Comparison of ENCODE assay signal across 14 cellular contexts in genomic region chr14:52355526-52355925, GRCh38. TPM values are rescaled to one million over a fixed set of nuclear protein-coding genes. Genes with fewer than 3 reads are reported as not detected.
DNase-seq lines count a peak whose midpoint lies in the region; ATAC-seq, FAIRE-seq and TF ChIP-seq lines count a peak whose summit lies in the region.
"Had no signal": no experiment of that assay in that cellular context is flagged by ENCODE, and none has a peak within 500 bp of the region (broad histone marks: within the 10 kb centered on the region; RNA-seq: fewer than 3 reads in every experiment).

No MANE protein-coding gene starts in this region.

- no peaks in the 10 kb centered on the region for H3F3A ChIP-seq in PC-9 (ENCODE audit: insufficient read depth, low read depth)

- no peak overlapping the region for H3K4me3 Mint-ChIP-seq in effector memory CD8-positive, alpha-beta T cell
- H3K4me3 Mint-ChIP-seq in osteocyte (ENCODE audit: unreplicated experiment) (no peak overlapping the region), endodermal cell (no peak overlapping the region)
- H3K4me3 Mint-ChIP-seq in stimulated activated naive CD8-positive, alpha-beta T cell treated with anti-CD3 and anti-CD28 coated beads, Interleukin-15, amount 100 ng/mL, for 72 hours: no peak overlapping the region
- H3K4me3 Mint-ChIP-seq: CD4-positive, alpha-beta T cell; stimulated activated naive B cell treated with anti-CD40 and anti-IgM and Interleukin-4, amounts not matched to agents 10 μg/mL and 1 μg/mL and 100 μg/mL, for 72 hours had no signal

- no TSS peak for BruUV-seq in PC-9 (replicated peaks; lab: Mats Ljungman, UMichigan)

- peaks cover 0 to 5% of the 10 kb centered on the region in 2 donors for H3K9me3 Mint-ChIP-seq in effector memory CD8-positive, alpha-beta T cell
- no peaks in the 10 kb centered on the region for H3K9me3 Mint-ChIP-seq in osteocyte (ENCODE audit: unreplicated experiment)
- no peaks in the 10 kb centered on the region for H3K9me3 Mint-ChIP-seq in endodermal cell
- peaks cover 0 to 5% of the 10 kb centered on the region in 2 donors for H3K9me3 Mint-ChIP-seq in stimulated activated naive CD8-positive, alpha-beta T cell treated with anti-CD3 and anti-CD28 coated beads, Interleukin-15, amount 100 ng/mL, for 72 hours
- H3K9me3 Mint-ChIP-seq: CD4-positive, alpha-beta T cell; naive thymus-derived CD8-positive, alpha-beta T cell; stimulated activated naive B cell treated with anti-CD40 and anti-IgM and Interleukin-4, amounts not matched to agents 10 μg/mL and 1 μg/mL and 100 μg/mL, for 72 hours had no signal

- 0 out of 2 replicates have a peak, but pooled peaks cover 3% of the 10 kb centered on the region for H3K9me2 ChIP-seq in PC-9 (ENCODE audit: insufficient read depth)

- H3K9me3 ChIP-seq in PC-9 (ENCODE audit: insufficient read depth, low read depth): no peaks in the 10 kb centered on the region
- no peaks in the 10 kb centered on the region for H3K9me3 ChIP-seq in endodermal cell (ENCODE audit: control insufficient read depth, low read length)
- H3K9me3 ChIP-seq: right lobe of liver had no signal

- CTCF ChIA-PET in PC-9 (lab: Charles Lee): no interaction called here

- intact Hi-C loops in PC-9 (cut with micrococcal nuclease; ENCODE audit: unreplicated experiment) (loop anchor here (1.0 kb wide), 1 partner anchor 15 kb away; no protein-coding TSS in a partner anchor), left cardiac atrium (cut with DNase I) (no loop called here)

- H3K9ac ChIP-seq in endodermal cell (ENCODE audit: extremely low read depth, low read length, poor library complexity, severe bottlenecking): no peak overlapping the region

- H3K27ac Mint-ChIP-seq in effector memory CD8-positive, alpha-beta T cell: peak overlapping the region; percentile 65 to 82
- peak overlapping the region; percentile 81 for H3K27ac Mint-ChIP-seq in osteocyte (ENCODE audit: unreplicated experiment)
- H3K27ac Mint-ChIP-seq in endodermal cell: no peak overlapping the region
- H3K27ac Mint-ChIP-seq in stimulated activated naive CD8-positive, alpha-beta T cell treated with anti-CD3 and anti-CD28 coated beads, Interleukin-15, amount 100 ng/mL, for 72 hours: no peak overlapping the region
- H3K27ac Mint-ChIP-seq: CD4-positive, alpha-beta T cell; stimulated activated naive B cell treated with anti-CD40 and anti-IgM and Interleukin-4, amounts not matched to agents 10 μg/mL and 1 μg/mL and 100 μg/mL, for 72 hours had no signal

- H3K4me3 ChIP-seq in PC-9 (no peak overlapping the region), endodermal cell (ENCODE audit: low read length) (no peak overlapping the region)
- H3K4me3 ChIP-seq: cardiac muscle cell, right lobe of liver had no signal

- no peak for DNase-seq in H54 (ENCODE audit: insufficient read length, low spot score)
- no peak for DNase-seq in PC-9
- no peak for DNase-seq in effector memory CD8-positive, alpha-beta T cell
- DNase-seq in osteocyte (ENCODE audit: extremely low spot score, unreplicated experiment): no peak
- no peak for DNase-seq in endodermal cell
- no peak for DNase-seq in stimulated activated naive CD8-positive, alpha-beta T cell treated with anti-CD3 and anti-CD28 coated beads, Interleukin-15, amount 100 ng/mL, for 72 hours
- DNase-seq in left cardiac atrium: no peak
- DNase-seq: activated naive CD4-positive, alpha-beta T cell treated with Interleukin-2 at 50 U/mL for 16 hours; CD4-positive, alpha-beta T cell; GDM1; naive thymus-derived CD8-positive, alpha-beta T cell; right lobe of liver; stimulated activated naive B cell treated with anti-CD40 and anti-IgM and Interleukin-4, amounts not matched to agents 10 μg/mL and 1 μg/mL and 100 μg/mL, for 72 hours had no signal

- H3K4me2 ChIP-seq in PC-9: peak overlapping the region; percentile 44; the same call in 1 of the 2 replicates

- POLR2A ChIA-PET in PC-9 (lab: Charles Lee; ENCODE audit: unreplicated experiment): no interaction called here

- no peaks in the 10 kb centered on the region for H3K79me2 ChIP-seq in PC-9 (ENCODE audit: low read depth)

- peaks cover 16% of the 10 kb centered on the region for H3K4me1 ChIP-seq in PC-9 (replicated peaks; ENCODE audit: insufficient read depth)
- no peaks in the 10 kb centered on the region for H3K4me1 ChIP-seq in endodermal cell (ENCODE audit: control insufficient read depth, insufficient read depth, low read length)
- H3K4me1 ChIP-seq: right lobe of liver had no signal

- H3K27me3 ChIP-seq in PC-9 (ENCODE audit: insufficient read depth, low read depth) (no peaks in the 10 kb centered on the region), endodermal cell (ENCODE audit: control insufficient read depth, insufficient read depth, low read length, poor library complexity, severe bottlenecking) (no peaks in the 10 kb centered on the region)
- H3K27me3 ChIP-seq: cardiac muscle cell, right lobe of liver had no signal

- peaks cover 40 to 43% of the 10 kb centered on the region in 2 donors for H3K4me1 Mint-ChIP-seq in effector memory CD8-positive, alpha-beta T cell (ENCODE audit: low read depth in 2 of 2)
- peaks cover 42% of the 10 kb centered on the region for H3K4me1 Mint-ChIP-seq in osteocyte (ENCODE audit: unreplicated experiment)
- H3K4me1 Mint-ChIP-seq in endodermal cell: peaks cover 7% of the 10 kb centered on the region
- H3K4me1 Mint-ChIP-seq in stimulated activated naive CD8-positive, alpha-beta T cell treated with anti-CD3 and anti-CD28 coated beads, Interleukin-15, amount 100 ng/mL, for 72 hours: peaks cover 68% of the 10 kb centered on the region

- no peaks in the 10 kb centered on the region for H3K36me3 ChIP-seq in PC-9 (ENCODE audit: low read depth)
- H3K36me3 ChIP-seq in endodermal cell (ENCODE audit: control insufficient read depth, insufficient read depth, low read length): no peaks in the 10 kb centered on the region
- H3K36me3 ChIP-seq: cardiac muscle cell, right lobe of liver had no signal

- peak; percentile 20 for FAIRE-seq in H54 (lab: Jason Lieb, UNC)

- WGBS in endodermal cell (ENCODE audit: insufficient coverage in 1 of 2, insufficient read length in 1 of 2), 2 experiments: 43 to 70% methylated on average over 2 to 5 of the region's 5 CpGs

- H2AFZ ChIP-seq in PC-9: no peak overlapping the region

- TF ChIP-seq CTCF in PC-9 (conservative IDR thresholded peaks at IDR 0.05) (no peak), osteocyte (IDR thresholded peaks at IDR 0.05) (no peak), endodermal cell (conservative IDR thresholded peaks at IDR 0.05) (no peak)

- no peak for ATAC-seq in effector memory CD8-positive, alpha-beta T cell (replicated peaks)
- no peak for ATAC-seq in stimulated activated naive CD8-positive, alpha-beta T cell treated with anti-CD3 and anti-CD28 coated beads, Interleukin-15, amount 100 ng/mL, for 72 hours
- ATAC-seq in left cardiac atrium: no peak
- ATAC-seq: naive thymus-derived CD8-positive, alpha-beta T cell; stimulated activated naive B cell treated with anti-CD40 and anti-IgM and Interleukin-4, amounts not matched to agents 10 μg/mL and 1 μg/mL and 100 μg/mL, for 72 hours had no signal

- H3K36me3 Mint-ChIP-seq in effector memory CD8-positive, alpha-beta T cell (ENCODE audit: insufficient read depth): no peaks in the 10 kb centered on the region
- no peaks in the 10 kb centered on the region for H3K36me3 Mint-ChIP-seq in osteocyte (ENCODE audit: unreplicated experiment)
- H3K36me3 Mint-ChIP-seq in endodermal cell (ENCODE audit: low read depth): no peaks in the 10 kb centered on the region
- H3K36me3 Mint-ChIP-seq: naive thymus-derived CD8-positive, alpha-beta T cell; stimulated activated naive B cell treated with anti-CD40 and anti-IgM and Interleukin-4, amounts not matched to agents 10 μg/mL and 1 μg/mL and 100 μg/mL, for 72 hours had no signal

- no peaks in the 10 kb centered on the region for H3K27me3 Mint-ChIP-seq in effector memory CD8-positive, alpha-beta T cell
- H3K27me3 Mint-ChIP-seq in osteocyte (ENCODE audit: unreplicated experiment) (no peaks in the 10 kb centered on the region), endodermal cell (ENCODE audit: insufficient read depth) (no peaks in the 10 kb centered on the region)
- no peaks in the 10 kb centered on the region for H3K27me3 Mint-ChIP-seq in stimulated activated naive CD8-positive, alpha-beta T cell treated with anti-CD3 and anti-CD28 coated beads, Interleukin-15, amount 100 ng/mL, for 72 hours
- H3K27me3 Mint-ChIP-seq: CD4-positive, alpha-beta T cell had no signal

- no peak for TF ChIP-seq POLR2A in H54 (IDR thresholded peaks at IDR 0.05; ENCODE audit: low read depth, low read length)

- no peaks in the 10 kb centered on the region for H4K20me1 ChIP-seq in PC-9 (ENCODE audit: insufficient read depth)

- no peak overlapping the region for H3K27ac ChIP-seq in PC-9
- no peak overlapping the region for H3K27ac ChIP-seq in endodermal cell (ENCODE audit: low read depth, low read length)
- H3K27ac ChIP-seq: cardiac muscle cell, right lobe of liver had no signal

RNA-seq across cellular contexts. Expression of gene PTGER2, which starts 41.4 kb away (rescaled TPM):
- total RNA-seq in PC-9 (2021) (0.15 TPM in 1 of 2 replicates, not detected in the other), osteocyte (2.1 and 2.4 TPM in 2 replicates), endodermal cell (not detected), left cardiac atrium (1 to 10 TPM; 2.3 to 2.4 TPM)
- polyA plus RNA-seq in endodermal cell (2013, experiment 1 of 2): 0.11 TPM
- polyA plus RNA-seq in endodermal cell (2013, experiment 2 of 2): 0.12 TPM
- total RNA-seq: cardiac muscle cell had no signal
- polyA plus RNA-seq: cardiac muscle cell had no signal

Comparison
In these comparisons a context has a peak if more than half of its experiments do, and no peak if none do; other contexts are left out.
1. H3K27ac Mint-ChIP-seq: peak in effector memory CD8-positive, alpha-beta T cell (2 of 2) and osteocyte (single experiment); none in endodermal cell (single experiment) and stimulated activated naive CD8-positive, alpha-beta T cell treated with anti-CD3 and anti-CD28 coated beads, Interleukin-15, amount 100 ng/mL, for 72 hours (0 of 2).